Comparison of ENCODE assay signal across 8 cellular contexts in genomic region chr12:2051700-2052625, GRCh38. TPM values are rescaled to one million over a fixed set of nuclear protein-coding genes. Genes with fewer than 3 reads are reported as not detected.
DNase-seq lines count a peak whose midpoint lies in the region; ATAC-seq and TF ChIP-seq lines count a peak whose summit lies in the region.

No MANE protein-coding gene starts in this region.

- DNase-seq in stimulated activated naive CD8-positive, alpha-beta T cell treated with anti-CD3 and anti-CD28 coated beads, Interleukin-15, Interleukin-2, amounts not matched to agents 100 U/mL and 50 U/mL, for 24 hours, result no peak
- DNase-seq in astrocyte of the spinal cord (ENCODE audit: low read depth, low spot score) (no peak), myocyte (ENCODE audit: low read depth) (peak; percentile 25), NCI-H2227 (lab: John Stamatoyannopoulos, UW; ENCODE audit: unreplicated experiment) (no peak)

- H3K4me3 ChIP-seq in astrocyte of the spinal cord (ENCODE audit: low read depth, low read length), result peak overlapping the region; percentile 46

- in situ Hi-C loops in astrocyte of the spinal cord (cut with HindIII; ENCODE audit: low sequenced_read_pairs), result no loop called here

- no peak overlapping the region for H3K27ac Mint-ChIP-seq in stimulated activated naive CD8-positive, alpha-beta T cell treated with anti-CD3 and anti-CD28 coated beads, Interleukin-15, Interleukin-2, amounts not matched to agents 100 ng/mL and 50 ng/mL, for 24 hours

- no peak for ATAC-seq in stimulated activated naive CD8-positive, alpha-beta T cell treated with anti-CD3 and anti-CD28 coated beads, Interleukin-15, Interleukin-2, amounts not matched to agents 100 U/mL and 50 U/mL, for 24 hours
- ATAC-seq in HG03175 (IDR thresholded peaks at IDR 0.05; ENCODE audit: unreplicated experiment), result no peak
- no peak for ATAC-seq in GM18520 (IDR thresholded peaks at IDR 0.05; ENCODE audit: unreplicated experiment)
- no peak for ATAC-seq in activated CD4-positive, CD25-positive, alpha-beta regulatory T cell treated with anti-CD3 and anti-CD28 coated beads, Interleukin-2, amount 50 U/mL, for 24 hours

- H3K36me3 Mint-ChIP-seq in stimulated activated naive CD8-positive, alpha-beta T cell treated with anti-CD3 and anti-CD28 coated beads, Interleukin-15, Interleukin-2, amounts not matched to agents 100 ng/mL and 50 ng/mL, for 24 hours (ENCODE audit: low read depth), result no peaks in the 10 kb centered on the region

- H3K4me3 Mint-ChIP-seq in stimulated activated naive CD8-positive, alpha-beta T cell treated with anti-CD3 and anti-CD28 coated beads, Interleukin-15, Interleukin-2, amounts not matched to agents 100 ng/mL and 50 ng/mL, for 24 hours, result peak overlapping the region; percentile 66

- H3K27me3 Mint-ChIP-seq in stimulated activated naive CD8-positive, alpha-beta T cell treated with anti-CD3 and anti-CD28 coated beads, Interleukin-15, Interleukin-2, amounts not matched to agents 100 ng/mL and 50 ng/mL, for 24 hours, result peaks cover 62% of the 10 kb centered on the region

- no peaks in the 10 kb centered on the region for H3K9me3 Mint-ChIP-seq in stimulated activated naive CD8-positive, alpha-beta T cell treated with anti-CD3 and anti-CD28 coated beads, Interleukin-15, Interleukin-2, amounts not matched to agents 100 ng/mL and 50 ng/mL, for 24 hours

- peaks cover 18% of the 10 kb centered on the region for H3K4me1 Mint-ChIP-seq in stimulated activated naive CD8-positive, alpha-beta T cell treated with anti-CD3 and anti-CD28 coated beads, Interleukin-15, Interleukin-2, amounts not matched to agents 100 ng/mL and 50 ng/mL, for 24 hours (ENCODE audit: low read depth)

- no peak for TF ChIP-seq CTCF in astrocyte of the spinal cord (IDR thresholded peaks at IDR 0.05; ENCODE audit: low read depth, low read length)

RNA-seq across cellular contexts. Expression of gene CACNA1C, which starts 0.8 kb away (rescaled TPM):
- 0.57 TPM in 1 of 2 replicates, not detected in the other for total RNA-seq in myocyte
- polyA plus RNA-seq in myocyte (2012), result 3.6 TPM

RNA-seq across cellular contexts. Expression of gene DCP1B, which starts 47.7 kb away (rescaled TPM):
- 21.4 and 22.5 TPM in 2 replicates for total RNA-seq in myocyte
- 11.7 TPM for polyA plus RNA-seq in myocyte (2012)
